ENCODE assay signal across 9 cellular contexts in genomic region chr12:50070314-50071060, GRCh38. TPM values are rescaled to one million over a fixed set of nuclear protein-coding genes. Genes with fewer than 3 reads are reported as not detected.
DNase-seq lines count a peak whose midpoint lies in the region; ATAC-seq and TF ChIP-seq lines count a peak whose summit lies in the region.
"Had no signal": no experiment of that assay in that cellular context is flagged by ENCODE, and none has a peak within 500 bp of the region (broad histone marks: within the 10 kb centered on the region; RNA-seq: fewer than 3 reads in every experiment).

No MANE protein-coding gene starts in this region.

- peak; percentile 45 to 71 (median 54) for DNase-seq in CD4-positive, alpha-beta T cell
- peak; percentile 73 for DNase-seq in HPDE6-E6E7 (ENCODE audit: extremely low spot score)
- DNase-seq in NOMO-1 (lab: John Stamatoyannopoulos, UW; ENCODE audit: unreplicated experiment in 2 of 2), result peak; percentile 56 to 69
- peak; percentile 78 for DNase-seq in activated CD8-positive, alpha-beta memory T cell treated with anti-CD3 and anti-CD28 coated beads, Interleukin-2, amount 10 ng/mL, durations not matched to agents 7 days and 5 days
- DNase-seq in naive thymus-derived CD8-positive, alpha-beta T cell, result peak; percentile 29 to 81 (median 63)
- peak; percentile 49 for DNase-seq in stimulated activated naive CD4-positive, alpha-beta T cell treated with Interleukin-2 at 50 U/mL for 16 hours (lab: John Stamatoyannopoulos, UW)

- no peak overlapping the region for H3K4me3 Mint-ChIP-seq in CD4-positive, alpha-beta T cell
- no peak overlapping the region for H3K4me3 Mint-ChIP-seq in activated CD8-positive, alpha-beta memory T cell treated with anti-CD3 and anti-CD28 coated beads, Interleukin-2, amount 10 ng/mL, durations not matched to agents 7 days and 5 days
- H3K4me3 Mint-ChIP-seq in naive thymus-derived CD8-positive, alpha-beta T cell, result no peak overlapping the region
- H3K4me3 Mint-ChIP-seq: IgD-negative memory B cell had no signal

- no peaks in the 10 kb centered on the region for H3K9me3 Mint-ChIP-seq in CD4-positive, alpha-beta T cell
- no peaks in the 10 kb centered on the region for H3K9me3 Mint-ChIP-seq in activated CD8-positive, alpha-beta memory T cell treated with anti-CD3 and anti-CD28 coated beads, Interleukin-2, amount 10 ng/mL, durations not matched to agents 7 days and 5 days (ENCODE audit: low read depth)
- no peaks in the 10 kb centered on the region for H3K9me3 Mint-ChIP-seq in naive thymus-derived CD8-positive, alpha-beta T cell
- H3K9me3 Mint-ChIP-seq: IgD-negative memory B cell had no signal

- peaks cover 10% of the 10 kb centered on the region for H3K4me1 Mint-ChIP-seq in CD4-positive, alpha-beta T cell (ENCODE audit: low read depth)
- H3K4me1 Mint-ChIP-seq in activated CD8-positive, alpha-beta memory T cell treated with anti-CD3 and anti-CD28 coated beads, Interleukin-2, amount 10 ng/mL, durations not matched to agents 7 days and 5 days, result peaks cover 12% of the 10 kb centered on the region
- H3K4me1 Mint-ChIP-seq in naive thymus-derived CD8-positive, alpha-beta T cell, result peaks cover 6 to 17% (median 11%) of the 10 kb centered on the region in 4 donors

- H3K27me3 Mint-ChIP-seq in CD4-positive, alpha-beta T cell, result peaks cover 5% of the 10 kb centered on the region
- no peaks in the 10 kb centered on the region for H3K27me3 Mint-ChIP-seq in activated CD8-positive, alpha-beta memory T cell treated with anti-CD3 and anti-CD28 coated beads, Interleukin-2, amount 10 ng/mL, durations not matched to agents 7 days and 5 days
- no peaks in the 10 kb centered on the region for H3K27me3 Mint-ChIP-seq in naive thymus-derived CD8-positive, alpha-beta T cell

- ATAC-seq in CD4-positive, alpha-beta T cell (ENCODE audit: poor library complexity), result peak; percentile 63
- peak; percentile 59 for ATAC-seq in activated CD8-positive, alpha-beta memory T cell treated with anti-CD3 and anti-CD28 coated beads, Interleukin-2, amount 10 ng/mL, durations not matched to agents 7 days and 5 days
- peak; percentile 76 for ATAC-seq in esophagus mucosa
- peak; percentile 63 to 66 for ATAC-seq in naive thymus-derived CD8-positive, alpha-beta T cell
- no peak for ATAC-seq in HG03045 (IDR thresholded peaks at IDR 0.05; ENCODE audit: unreplicated experiment)

- CTCF ChIA-PET in CD4-positive, alpha-beta T cell (lab: Charles Lee), result interaction anchor here (0.6 to 2.4 kb wide), 14 partner anchors 9 to 662 kb away, joined by 3 to 24 read pairs (median 4); partner anchors contain the start of genes COX14 and SMARCD1
- CTCF ChIA-PET in activated CD8-positive, alpha-beta memory T cell treated with anti-CD3 and anti-CD28 coated beads, Interleukin-2, amount 10 ng/mL, durations not matched to agents 7 days and 5 days (lab: Charles Lee), result interaction anchor here (0.7 to 11.6 kb wide), 40 partner anchors 9 to 329 kb away, joined by 3 to 221 read pairs (median 4); partner anchors contain the start of genes ASIC1, BCDIN3D, CERS5 and COX14

- H3K27me3 ChIP-seq in CD4-positive, alpha-beta T cell (ENCODE audit: control insufficient read depth, insufficient read depth, low read length), result no peaks in the 10 kb centered on the region

- POLR2A ChIA-PET in CD4-positive, alpha-beta T cell (lab: Charles Lee), result interaction anchor here (1.0 to 1.5 kb wide), 2 partner anchors 14 to 41 kb away, joined by 5 to 6 read pairs; partner anchors contain the start of genes COX14 and SMARCD1
- POLR2A ChIA-PET in naive thymus-derived CD8-positive, alpha-beta T cell (lab: Charles Lee), result interaction anchor here (0.5 to 1.4 kb wide), 5 partner anchors 12 to 31 kb away, joined by 3 to 6 read pairs (median 4); no protein-coding TSS in a partner anchor

- intact Hi-C loops in CD4-positive, alpha-beta T cell (cut with DNase I, micrococcal nuclease), result loop anchor here (1.0 to 10.0 kb wide), 3 partner anchors 31 to 244 kb away; no protein-coding TSS in a partner anchor

- TF ChIP-seq CTCF in CD4-positive, alpha-beta T cell (IDR thresholded peaks at IDR 0.05), result peak; percentile 76

- no peak overlapping the region for H3K27ac Mint-ChIP-seq in CD4-positive, alpha-beta T cell
- no peak overlapping the region for H3K27ac Mint-ChIP-seq in activated CD8-positive, alpha-beta memory T cell treated with anti-CD3 and anti-CD28 coated beads, Interleukin-2, amount 10 ng/mL, durations not matched to agents 7 days and 5 days
- peak overlapping the region in 2 of 10 donors; percentile 21 to 43 for H3K27ac Mint-ChIP-seq in naive thymus-derived CD8-positive, alpha-beta T cell
- H3K27ac Mint-ChIP-seq: IgD-negative memory B cell had no signal

- H3K36me3 Mint-ChIP-seq in CD4-positive, alpha-beta T cell (ENCODE audit: low read depth), result no peaks in the 10 kb centered on the region
- no peaks in the 10 kb centered on the region for H3K36me3 Mint-ChIP-seq in activated CD8-positive, alpha-beta memory T cell treated with anti-CD3 and anti-CD28 coated beads, Interleukin-2, amount 10 ng/mL, durations not matched to agents 7 days and 5 days
- H3K36me3 Mint-ChIP-seq in naive thymus-derived CD8-positive, alpha-beta T cell, result no peaks in the 10 kb centered on the region
- H3K36me3 Mint-ChIP-seq: IgD-negative memory B cell had no signal

- no peak overlapping the region for H3K27ac ChIP-seq in CD4-positive, alpha-beta T cell (ENCODE audit: low read depth, low read length)

- no peaks in the 10 kb centered on the region for H3K9me3 ChIP-seq in CD4-positive, alpha-beta T cell (ENCODE audit: control insufficient read depth, low read length)

RNA-seq across cellular contexts. Expression of gene ASIC1, which starts 13.1 kb away (rescaled TPM):
- total RNA-seq in CD4-positive, alpha-beta T cell, result 1 to 10 TPM; 1.5 to 2.8 TPM
- total RNA-seq in activated CD8-positive, alpha-beta memory T cell treated with anti-CD3 and anti-CD28 coated beads, Interleukin-2, amount 10 ng/mL, durations not matched to agents 7 days and 5 days, result 10 to 100 TPM; 19.0 to 28.3 TPM
- 2.1 TPM for total RNA-seq in esophagus mucosa
- total RNA-seq in naive thymus-derived CD8-positive, alpha-beta T cell, result 10 to 100 TPM; 11.7 to 12.2 TPM
- 1 to 10 TPM in 2 of 3 donors, under 1 TPM in 1; 0.97 to 1.3 (median 1.0) TPM for polyA plus RNA-seq in naive thymus-derived CD8-positive, alpha-beta T cell
- polyA plus RNA-seq: IgD-negative memory B cell had no signal

RNA-seq across cellular contexts. Expression of gene SMARCD1, which starts 14.7 kb away (rescaled TPM):
- 10 to 100 TPM; 78.9 to 80.0 TPM for total RNA-seq in CD4-positive, alpha-beta T cell
- total RNA-seq in activated CD8-positive, alpha-beta memory T cell treated with anti-CD3 and anti-CD28 coated beads, Interleukin-2, amount 10 ng/mL, durations not matched to agents 7 days and 5 days, result 10 to 100 TPM; 62.0 to 80.8 TPM
- 28.8 TPM for total RNA-seq in esophagus mucosa
- 10 to 100 TPM; 63.1 to 71.8 TPM for total RNA-seq in naive thymus-derived CD8-positive, alpha-beta T cell
- polyA plus RNA-seq in naive thymus-derived CD8-positive, alpha-beta T cell, result 10 to 100 TPM in 2 of 3 donors, 1 to 10 TPM in 1; 9.7 to 16.8 (median 16.0) TPM

RNA-seq across cellular contexts. Expression of gene GPD1, which starts 33.3 kb away (rescaled TPM):
- total RNA-seq in CD4-positive, alpha-beta T cell, result under 1 TPM; 0.41 to 0.47 TPM
- total RNA-seq in activated CD8-positive, alpha-beta memory T cell treated with anti-CD3 and anti-CD28 coated beads, Interleukin-2, amount 10 ng/mL, durations not matched to agents 7 days and 5 days, result under 1 TPM in 1 of 2 experiments, not detected in 1; 0.30 TPM
- total RNA-seq in esophagus mucosa, result 0.56 TPM
- 1 to 10 TPM; 1.1 to 1.5 TPM for total RNA-seq in naive thymus-derived CD8-positive, alpha-beta T cell
- polyA plus RNA-seq in naive thymus-derived CD8-positive, alpha-beta T cell, result not detected
- polyA plus RNA-seq: IgD-negative memory B cell had no signal

RNA-seq across cellular contexts. Expression of gene COX14, which starts 41.5 kb away (rescaled TPM):
- total RNA-seq in CD4-positive, alpha-beta T cell, result 10 to 100 TPM; 51.1 to 52.8 TPM
- total RNA-seq in activated CD8-positive, alpha-beta memory T cell treated with anti-CD3 and anti-CD28 coated beads, Interleukin-2, amount 10 ng/mL, durations not matched to agents 7 days and 5 days, result 10 to 100 TPM; 55.1 to 64.5 TPM
- total RNA-seq in esophagus mucosa, result 37.9 TPM
- 10 to 100 TPM; 43.4 to 47.1 TPM for total RNA-seq in naive thymus-derived CD8-positive, alpha-beta T cell
- polyA plus RNA-seq in naive thymus-derived CD8-positive, alpha-beta T cell, result 100 to 1,000 TPM; 266 to 317 (median 298) TPM

RNA-seq across cellular contexts. Expression of gene RACGAP1, which starts 45.2 kb away (rescaled TPM):
- 1 to 10 TPM; 3.0 to 3.3 TPM for total RNA-seq in CD4-positive, alpha-beta T cell
- total RNA-seq in activated CD8-positive, alpha-beta memory T cell treated with anti-CD3 and anti-CD28 coated beads, Interleukin-2, amount 10 ng/mL, durations not matched to agents 7 days and 5 days, result 100 to 1,000 TPM; 180 to 198 TPM
- total RNA-seq in esophagus mucosa, result 47.6 TPM
- total RNA-seq in naive thymus-derived CD8-positive, alpha-beta T cell, result 10 to 100 TPM; 11.0 to 12.8 TPM
- 10 to 100 TPM in 1 of 3 donors, 1 to 10 TPM in 2; 8.4 to 11.5 (median 8.6) TPM for polyA plus RNA-seq in naive thymus-derived CD8-positive, alpha-beta T cell
